In genomic region chr4:158770671-158771070, GRCh38 we compare ENCODE assay signal across 11 cellular contexts. TPM values are rescaled to one million over a fixed set of nuclear protein-coding genes. Genes with fewer than 3 reads are reported as not detected.
A peak's percentile ranks its signal among the peaks of the same experiment; 100 is the strongest.
DNase-seq lines count a peak whose midpoint lies in the region; ATAC-seq, FAIRE-seq and TF ChIP-seq lines count a peak whose summit lies in the region.
"Had no signal": no experiment of that assay in that cellular context is flagged by ENCODE, and none has a peak within 500 bp of the region (broad histone marks: within the 10 kb centered on the region; RNA-seq: fewer than 3 reads in every experiment).

No MANE protein-coding gene starts in this region.

- FAIRE-seq in G401.6 (lab: Jason Lieb, UNC), result peak; percentile 55
- no peak for FAIRE-seq in GM12878 (lab: Jason Lieb, UNC)
- FAIRE-seq: pancreas had no signal

- SMC1A ChIA-PET in GM12878 (lab: Charles Lee; ENCODE audit: uncharacterized antibody, unreplicated experiment), result interaction anchor here (0.9 to 2.9 kb wide), 6 partner anchors 12 to 81 kb away, joined by 3 to 15 read pairs (median 4); no protein-coding TSS in a partner anchor

- no TSS peak for BruUV-seq in GM12878 (replicated peaks; lab: Mats Ljungman, UMichigan)
- no TSS peak for BruUV-seq in Caco-2 (replicated peaks; lab: Mats Ljungman, UMichigan)

- POLR2A ChIA-PET in GM12878 (lab: Charles Lee), result no interaction called here
- POLR2A ChIA-PET in naive thymus-derived CD8-positive, alpha-beta T cell (lab: Charles Lee), result no interaction called here
- POLR2A ChIA-PET in Caco-2 (lab: Charles Lee), result no interaction called here

- peak overlapping the region in 9 of 10 donors; percentile 5 to 99 (median 76) for H3K27ac Mint-ChIP-seq in naive thymus-derived CD8-positive, alpha-beta T cell
- H3K27ac Mint-ChIP-seq in Caco-2 (ENCODE audit: unreplicated experiment), result no peak overlapping the region

- no peak overlapping the region for H3K27ac ChIP-seq in GM12878 (ENCODE audit: control insufficient read depth, insufficient read depth)

- no peaks in the 10 kb centered on the region for H3K36me3 ChIP-seq in GM12878 (ENCODE audit: control insufficient read depth in 2 of 2, insufficient read depth in 2 of 2, low read length in 1 of 2)
- no peaks in the 10 kb centered on the region for H3K36me3 ChIP-seq in Caco-2 (ENCODE audit: control insufficient read depth, insufficient read depth, low read length)
- H3K36me3 ChIP-seq: pancreas had no signal

- intact Hi-C loops in GM12878 (cut with micrococcal nuclease; ENCODE audit: unreplicated experiment), result no loop called here
- intact Hi-C loops in Caco-2 (cut with micrococcal nuclease; ENCODE audit: unreplicated experiment), result no loop called here

- no peak for ATAC-seq in GM12878
- ATAC-seq in naive thymus-derived CD8-positive, alpha-beta T cell, result no peak
- ATAC-seq in GM19397 (IDR thresholded peaks at IDR 0.05; ENCODE audit: unreplicated experiment), result no peak
- ATAC-seq: pancreas had no signal

- H3K4me1 ChIP-seq in GM12878 (ENCODE audit: control insufficient read depth, insufficient read depth, low read length) (no peaks in the 10 kb centered on the region; the same call in 1 of the 2 replicates), Caco-2 (peaks cover 9% of the 10 kb centered on the region)

- H3K79me2 ChIP-seq in GM12878 (ENCODE audit: control insufficient read depth, insufficient read depth, low read length), result peaks cover 12% of the 10 kb centered on the region

- H3K9me3 ChIP-seq in GM12878 (replicated peaks; ENCODE audit: control insufficient read depth, insufficient read depth, low read length) (no peaks in the 10 kb centered on the region), Caco-2 (no peaks in the 10 kb centered on the region)
- H3K9me3 ChIP-seq: pancreas had no signal

- H3K4me2 ChIP-seq in GM12878 (ENCODE audit: control insufficient read depth, insufficient read depth), result no peak overlapping the region

- no peak overlapping the region for H3K9ac ChIP-seq in GM12878 (ENCODE audit: control insufficient read depth, insufficient read depth, low read length)

- TF ChIP-seq EP300 in GM12878 (IDR thresholded peaks at IDR 0.05; ENCODE audit: borderline replicate concordance in 1 of 2, control insufficient read depth in 1 of 2, low read depth in 2 of 2, low read length in 2 of 2), result no peak

- peak overlapping the region; percentile 9 to 100 (median 98) for H3K4me3 Mint-ChIP-seq in naive thymus-derived CD8-positive, alpha-beta T cell
- no peak overlapping the region for H3K4me3 Mint-ChIP-seq in Caco-2 (ENCODE audit: unreplicated experiment)

- H4K20me1 ChIP-seq in GM12878 (ENCODE audit: control insufficient read depth, insufficient read depth), result no peaks in the 10 kb centered on the region

- no peak for TF ChIP-seq POLR2A in GM12878 (IDR thresholded peaks at IDR 0.05; ENCODE audit: low read depth, low read length)

- peaks cover 0 to 4% (median 0%) of the 10 kb centered on the region in 5 donors for H3K27me3 Mint-ChIP-seq in naive thymus-derived CD8-positive, alpha-beta T cell
- H3K27me3 Mint-ChIP-seq in Caco-2 (ENCODE audit: insufficient read depth, unreplicated experiment), result no peaks in the 10 kb centered on the region

- H3K36me3 Mint-ChIP-seq in naive thymus-derived CD8-positive, alpha-beta T cell, result no peaks in the 10 kb centered on the region
- no peaks in the 10 kb centered on the region for H3K36me3 Mint-ChIP-seq in Caco-2 (ENCODE audit: insufficient read depth, unreplicated experiment)

- H3K4me1 Mint-ChIP-seq in naive thymus-derived CD8-positive, alpha-beta T cell, result peaks cover 7 to 55% (median 45%) of the 10 kb centered on the region in 4 donors
- peaks cover 6% of the 10 kb centered on the region for H3K4me1 Mint-ChIP-seq in Caco-2 (ENCODE audit: low read depth, unreplicated experiment)

- CTCF ChIA-PET in GM12878 (lab: Yijun Ruan, JAX) (no interaction called here), Caco-2 (lab: Charles Lee) (no interaction called here)

- H3K27me3 ChIP-seq in GM12878 (replicated peaks in 1 of 2; ENCODE audit: control insufficient read depth in 2 of 2, insufficient read depth in 2 of 2, low read length in 1 of 2), result peaks cover 2% of the 10 kb centered on the region in 2 experiments; a peak in 1 of 4 replicates
- H3K27me3 ChIP-seq in Caco-2 (replicated peaks; ENCODE audit: control insufficient read depth, insufficient read depth, low read length), result no peaks in the 10 kb centered on the region
- H3K27me3 ChIP-seq: pancreas had no signal

- H3K4me3 ChIP-seq in AG09309 (ENCODE audit: control insufficient read depth, low read depth, low read length) (peak overlapping the region; percentile 88), GM12878 (0 out of 2 replicates have a peak overlapping the region, but pooled peaks have one; percentile 39), Caco-2 (ENCODE audit: low read depth, low read length) (no peak overlapping the region)

- in situ Hi-C loops in GM12878 (cut with MboI), result no loop called here

- H3K9me3 Mint-ChIP-seq in naive thymus-derived CD8-positive, alpha-beta T cell, result no peaks in the 10 kb centered on the region
- no peaks in the 10 kb centered on the region for H3K9me3 Mint-ChIP-seq in Caco-2 (ENCODE audit: unreplicated experiment)

- DNase-seq in AG09309 (ENCODE audit: low read depth) (no peak), GM12878 (ENCODE audit: low read depth, low spot score) (no peak), hypothalamus (lab: John Stamatoyannopoulos, UW) (no peak), Caco-2 (no peak), activated gamma-delta T cell (lab: John Stamatoyannopoulos, UW) (no peak)
- no peak for DNase-seq in naive thymus-derived CD8-positive, alpha-beta T cell
- DNase-seq: activated effector memory CD4-positive, alpha-beta T cell treated with Interleukin-2 at 50 U/mL for 16 hours; pancreas; T-helper 9 cell had no signal

- 92% methylated on average over 5 of the region's 5 CpGs for WGBS in GM12878 (ENCODE audit: insufficient coverage, insufficient replicate concordance, low lambda C conversion rate, missing lambda C conversion rate)

- no peak for TF ChIP-seq CTCF in AG09309 (IDR thresholded peaks at IDR 0.05; ENCODE audit: control insufficient read depth, insufficient read depth, low read depth, low read length, missing control alignments)
- TF ChIP-seq CTCF in GM12878 (IDR thresholded peaks at IDR 0.05 in 2 of 3, conservative IDR thresholded peaks at IDR 0.05 in 1 of 3; ENCODE audit: control insufficient read depth in 2 of 3, extremely low read depth in 1 of 3, insufficient read depth in 1 of 3, low read depth in 3 of 3, low read length in 3 of 3), result no peak
- TF ChIP-seq CTCF in Caco-2 (IDR thresholded peaks at IDR 0.05; ENCODE audit: insufficient read depth in 1 of 2, low read depth in 1 of 2, low read length in 1 of 2, severe bottlenecking in 1 of 2, unreplicated experiment in 1 of 2), result no peak

- no peak overlapping the region for H2AFZ ChIP-seq in GM12878 (ENCODE audit: control insufficient read depth, low read depth, low read length)

- RAD21 ChIA-PET in GM12878 (lab: Charles Lee; ENCODE audit: unreplicated experiment), result interaction anchor here (1.7 to 1.8 kb wide), 2 partner anchors 11 to 40 kb away, joined by 5 to 6 read pairs; no protein-coding TSS in a partner anchor

- TF ChIP-seq RAD21 in GM12878 (IDR thresholded peaks at IDR 0.05; ENCODE audit: insufficient read depth, low read depth, low read length), result no peak

TF ChIP-seq in GM12878, 131 proteins besides CTCF, POLR2A, EP300 and RAD21 (continues in another document):
- no peak for TF ChIP-seq TARDBP (IDR thresholded peaks at IDR 0.05; ENCODE audit: borderline replicate concordance)
- TF ChIP-seq STAT3 (IDR thresholded peaks at IDR 0.05; ENCODE audit: low read depth, low read length), result no peak
- no peak for TF ChIP-seq RELA (IDR thresholded peaks at IDR 0.05; ENCODE audit: borderline replicate concordance, partially characterized antibody)

RNA-seq across cellular contexts. Expression of gene FNIP2, which starts 1.8 kb away (rescaled TPM):
- 7.1 and 7.9 TPM in 2 replicates for total RNA-seq in GM12878 (2013; cell fraction: nucleolus; rRNA removed)
- total RNA-seq in GM12878 (2014; rRNA removed), result 0.17 and 0.22 TPM in 2 replicates
- total RNA-seq in GM12878 (2014; rRNA removed; fragmentation: Illumina TruSeq; extraction: Trizol), result 0.23 and 0.27 TPM in 2 replicates
- 0.32 and 0.38 TPM in 2 replicates for total RNA-seq in GM12878 (2021)
- polyA plus RNA-seq in GM12878 (2011; ENCODE audit: low read depth), result 0.92 TPM
- polyA plus RNA-seq in GM12878 (2011; rRNA removed), result 0.32 and 0.38 TPM in 2 replicates
- polyA plus RNA-seq in GM12878 (2011; cell fraction: cytosol; rRNA removed), result 0.25 TPM in 2 replicates
- polyA plus RNA-seq in GM12878 (2011; cell fraction: nucleus; rRNA removed), result 0.21 and 0.23 TPM in 2 replicates
- polyA plus RNA-seq in GM12878 (2012), result 1.8 and 2.2 TPM in 2 replicates
- 0.11 and 0.12 TPM in 2 replicates for polyA plus RNA-seq in GM12878 (2014; fragmentation: Illumina TruSeq; extraction: Trizol)
- under 1 TPM; 0.03 to 0.04 TPM for polyA plus RNA-seq in GM12878 (2014; fragmentation: Nextera tagmentation; extraction: Ambion mirVana)
- polyA plus RNA-seq in GM12878 (2014; rRNA removed), result 0.06 and 0.20 TPM in 2 replicates
- under 1 TPM; 0.12 to 0.13 TPM for polyA plus RNA-seq in GM12878 (2016; fragmentation: Nextera tagmentation; extraction: Ambion mirVana)
- 0.57 and 1.8 TPM in 2 replicates for polyA minus RNA-seq in GM12878 (2011; rRNA and poly(A)+ RNA removed)
- 0.13 and 0.31 TPM in 2 replicates for polyA minus RNA-seq in GM12878 (2011; cell fraction: cytosol; rRNA and poly(A)+ RNA removed)
- 0.36 and 0.86 TPM in 2 replicates for polyA minus RNA-seq in GM12878 (2011; cell fraction: nucleus; rRNA and poly(A)+ RNA removed)
- total RNA-seq in naive thymus-derived CD8-positive, alpha-beta T cell, result 10 to 100 TPM in 1 of 2 experiments, 1 to 10 TPM in 1; 9.3 to 10.1 TPM
- polyA plus RNA-seq in naive thymus-derived CD8-positive, alpha-beta T cell, result 1 to 10 TPM; 2.5 to 6.7 (median 4.6) TPM
- 12.4 and 15.8 TPM in 2 replicates for total RNA-seq in Caco-2 (2022)

RNA-seq across cellular contexts. Expression of gene PPID, which starts 47.5 kb away (rescaled TPM):
- 9.3 and 11.1 TPM in 2 replicates for total RNA-seq in GM12878 (2013; cell fraction: nucleolus; rRNA removed)
- total RNA-seq in GM12878 (2014; rRNA removed) (25.1 and 28.9 TPM in 2 replicates), GM12878 (2014; rRNA removed; fragmentation: Illumina TruSeq; extraction: Trizol) (55.2 and 56.1 TPM in 2 replicates), GM12878 (2021) (21.7 and 21.9 TPM in 2 replicates), Caco-2 (2022) (50.9 and 57.2 TPM in 2 replicates)
- polyA plus RNA-seq in GM12878 (2011; ENCODE audit: low read depth), result 17.4 TPM
- polyA plus RNA-seq in GM12878 (2011; rRNA removed) (35.1 and 40.7 TPM in 2 replicates), GM12878 (2014; fragmentation: Illumina TruSeq; extraction: Trizol) (64.3 and 105 TPM in 2 replicates), GM12878 (2014; fragmentation: Nextera tagmentation; extraction: Ambion mirVana) (10 to 100 TPM; 24.4 to 43.9 TPM), GM12878 (2014; rRNA removed) (29.3 and 33.1 TPM in 2 replicates), GM12878 (2016; fragmentation: Nextera tagmentation; extraction: Ambion mirVana) (10 to 100 TPM; 55.2 to 55.5 TPM)
- polyA plus RNA-seq in GM12878 (2011; cell fraction: cytosol; rRNA removed), result 22.0 and 22.1 TPM in 2 replicates
- 16.3 and 23.1 TPM in 2 replicates for polyA plus RNA-seq in GM12878 (2011; cell fraction: nucleus; rRNA removed)
- polyA plus RNA-seq in GM12878 (2012), result 19.3 and 25.0 TPM in 2 replicates
- polyA minus RNA-seq in GM12878 (2011; rRNA and poly(A)+ RNA removed), result 7.8 and 8.7 TPM in 2 replicates
- 4.0 and 6.5 TPM in 2 replicates for polyA minus RNA-seq in GM12878 (2011; cell fraction: cytosol; rRNA and poly(A)+ RNA removed)
- polyA minus RNA-seq in GM12878 (2011; cell fraction: nucleus; rRNA and poly(A)+ RNA removed), result 8.3 and 10.9 TPM in 2 replicates
- total RNA-seq in naive thymus-derived CD8-positive, alpha-beta T cell, result 10 to 100 TPM; 24.9 to 29.0 TPM
- polyA plus RNA-seq in naive thymus-derived CD8-positive, alpha-beta T cell, result 10 to 100 TPM; 46.5 to 54.2 (median 49.0) TPM
